In genomic region chr19:40700083-40700482, GRCh38 we compare ENCODE assay signal across 26 cellular contexts.
"Had no signal": no experiment of that assay in that cellular context is flagged by ENCODE, and none has a peak within 500 bp of the region (broad histone marks: within the 10 kb centered on the region; RNA-seq: fewer than 3 reads in every experiment).

No MANE protein-coding gene starts in this region.

- H3K4me3 ChIP-seq: breast epithelium, esophagus muscularis mucosa, heart left ventricle, right atrium auricular region, stomach, thyroid gland, upper lobe of left lung, vagina had no signal

- H3K9me3 ChIP-seq: breast epithelium, esophagus muscularis mucosa, heart left ventricle, right atrium auricular region, stomach, thyroid gland, upper lobe of left lung, vagina had no signal

- H3K4me1 ChIP-seq: breast epithelium, foreskin keratinocyte, thyroid gland, upper lobe of left lung, vagina had no signal

- H3K36me3 ChIP-seq: breast epithelium had no signal

- DNase-seq: activated B cell treated with CpG ODN at 0.5 μM for 24 hours; activated CD8-positive, alpha-beta memory T cell treated with anti-CD3 and anti-CD28 coated beads, Interleukin-2, amount 10 ng/mL, durations not matched to agents 7 days and 5 days; activated CD8-positive, alpha-beta T cell treated with anti-CD3 and anti-CD28 coated beads, Interleukin-2, amount 10 ng/mL, durations not matched to agents 7 days and 5 days; activated naive CD8-positive, alpha-beta T cell treated with anti-CD3 and anti-CD28 coated beads, Interleukin-2, amount 50 U/mL, for 24 hours; activated T-cell treated with anti-CD3 and anti-CD28 coated beads, Interleukin-2, amount 50 U/mL, for 48 hours; amygdala; central memory CD4-positive, alpha-beta T cell; foreskin keratinocyte; heart left ventricle; hypothalamus; immature natural killer cell; kidney; left colon; mammary epithelial cell; naive B cell; nucleus accumbens; stimulated activated CD4-positive, alpha-beta T cell treated with anti-CD3 and anti-CD28 coated beads, Interleukin-15, amount 100 ng/mL, for 24 hours; stimulated activated CD4-positive, alpha-beta T cell treated with anti-CD3 and anti-CD28 coated beads, Interleukin-2, amount 100 ng/mL, for 24 hours; stimulated activated naive B cell treated with anti-CD40 and anti-IgM and Interleukin-4, amounts not matched to agents 10 μg/mL and 1 μg/mL and 100 μg/mL, for 72 hours; stomach; thyroid gland had no signal

- H3K27me3 ChIP-seq: breast epithelium, esophagus muscularis mucosa, foreskin keratinocyte, heart left ventricle, right atrium auricular region, stomach, thyroid gland, upper lobe of left lung, vagina had no signal

- H3K27ac ChIP-seq: breast epithelium, esophagus muscularis mucosa, foreskin keratinocyte, heart left ventricle, right atrium auricular region, stomach, thyroid gland, upper lobe of left lung, vagina had no signal
